25 cellular contexts compared by ENCODE assay signal in the genomic region with DNA sequence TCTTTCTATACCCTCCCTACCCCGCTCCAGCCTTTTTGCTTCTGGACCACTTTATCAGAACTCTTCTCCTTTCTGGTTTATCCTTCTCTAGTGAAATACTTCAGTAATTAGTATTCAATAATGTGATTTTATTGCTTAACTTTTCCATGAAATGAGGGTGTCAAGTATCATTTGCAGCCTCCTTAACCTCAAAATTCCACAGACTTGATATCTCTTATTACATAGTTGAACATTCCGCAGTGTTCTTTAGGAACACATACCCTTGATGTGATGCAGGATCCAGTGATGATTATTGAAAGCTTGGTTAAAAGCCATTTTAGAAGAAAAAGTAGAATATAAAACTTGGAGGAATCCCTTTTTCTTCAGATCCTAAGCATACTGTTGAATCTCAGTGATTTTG.
A peak's percentile ranks its signal among the peaks of the same experiment; 100 is the strongest.
DNase-seq lines count a peak whose midpoint lies in the region; ATAC-seq and TF ChIP-seq lines count a peak whose summit lies in the region.
"Had no signal": no experiment of that assay in that cellular context is flagged by ENCODE, and none has a peak within 500 bp of the region (broad histone marks: within the 10 kb centered on the region; RNA-seq: fewer than 3 reads in every experiment).

No MANE protein-coding gene starts in this region.

- CTCF ChIA-PET in activated CD8-positive, alpha-beta T cell treated with anti-CD3 and anti-CD28 coated beads for 36 hours (lab: Charles Lee): no interaction called here

- DNase-seq in adipocyte (ENCODE audit: low read depth) (peak; percentile 43), fibroblast of gingiva (ENCODE audit: low read depth) (peak; percentile 9), neural progenitor cell (ENCODE audit: low spot score) (no peak), thyroid gland (no peak), cerebellum (ENCODE audit: low spot score) (no peak), Peyer's patch (no peak)
- DNase-seq in activated CD8-positive, alpha-beta T cell treated with anti-CD3 and anti-CD28 coated beads for 36 hours: no peak
- DNase-seq: 8988T; ACHN; BE2C; C1 segment of cervical spinal cord; CD4-positive, alpha-beta memory T cell; CD4-positive, CD25-positive, alpha-beta regulatory T cell; CD8-positive, alpha-beta memory T cell; COR-L47; DMS 273 treated with DMSO at 0.1 percent for 48 hours; DMS153; DMS53; DMS79; DND-41; EL; GF-D8 had no signal

- peaks cover 4% of the 10 kb centered on the region for H4K20me1 ChIP-seq in neural progenitor cell (ENCODE audit: low read depth)
- H4K20me1 ChIP-seq: BLaER1 had no signal

- H3K4me1 Mint-ChIP-seq in neural progenitor cell: peaks cover 28% of the 10 kb centered on the region
- no peaks in the 10 kb centered on the region for H3K4me1 Mint-ChIP-seq in activated CD8-positive, alpha-beta T cell treated with anti-CD3 and anti-CD28 coated beads for 36 hours (ENCODE audit: low read depth)
- H3K4me1 Mint-ChIP-seq: CD14-positive monocyte; CD4-positive, alpha-beta memory T cell; CD4-positive, CD25-positive, alpha-beta regulatory T cell; CD8-positive, alpha-beta memory T cell had no signal

- no peak overlapping the region for H3K27ac Mint-ChIP-seq in neural progenitor cell
- H3K27ac Mint-ChIP-seq in activated CD8-positive, alpha-beta T cell treated with anti-CD3 and anti-CD28 coated beads for 36 hours: no peak overlapping the region
- H3K27ac Mint-ChIP-seq: CD4-positive, alpha-beta memory T cell; CD4-positive, CD25-positive, alpha-beta regulatory T cell; CD8-positive, alpha-beta memory T cell had no signal

- TF ChIP-seq POLR2A in thyroid gland (IDR thresholded peaks at IDR 0.05) (no peak), Peyer's patch (IDR thresholded peaks at IDR 0.05) (no peak)

- no peaks in the 10 kb centered on the region for H3K9me3 ChIP-seq in adipocyte (ENCODE audit: control insufficient read depth, low read length)
- no peaks in the 10 kb centered on the region for H3K9me3 ChIP-seq in neural progenitor cell (ENCODE audit: low read depth)
- no peaks in the 10 kb centered on the region for H3K9me3 ChIP-seq in thyroid gland
- no peaks in the 10 kb centered on the region for H3K9me3 ChIP-seq in Peyer's patch
- H3K9me3 ChIP-seq: BE2C, BLaER1 had no signal

- H3K27me3 ChIP-seq in adipocyte (replicated peaks; ENCODE audit: control insufficient read depth, insufficient read depth, low read length) (no peaks in the 10 kb centered on the region), neural progenitor cell (no peaks in the 10 kb centered on the region), thyroid gland (no peaks in the 10 kb centered on the region), Peyer's patch (no peaks in the 10 kb centered on the region)
- H3K27me3 ChIP-seq: BE2C, BLaER1 had no signal

- POLR2A ChIA-PET in activated CD8-positive, alpha-beta T cell treated with anti-CD3 and anti-CD28 coated beads for 36 hours (lab: Charles Lee): no interaction called here

- no peak for TF ChIP-seq CTCF in neural progenitor cell (IDR thresholded peaks at IDR 0.05)
- TF ChIP-seq CTCF in thyroid gland (IDR thresholded peaks at IDR 0.05): no peak
- TF ChIP-seq CTCF in Peyer's patch (IDR thresholded peaks at IDR 0.05): no peak
- TF ChIP-seq CTCF in activated CD8-positive, alpha-beta T cell treated with anti-CD3 and anti-CD28 coated beads for 36 hours (IDR thresholded peaks at IDR 0.05): no peak

- no peaks in the 10 kb centered on the region for H3K9me3 Mint-ChIP-seq in neural progenitor cell
- no peaks in the 10 kb centered on the region for H3K9me3 Mint-ChIP-seq in activated CD8-positive, alpha-beta T cell treated with anti-CD3 and anti-CD28 coated beads for 36 hours
- H3K9me3 Mint-ChIP-seq: CD4-positive, alpha-beta memory T cell; CD4-positive, CD25-positive, alpha-beta regulatory T cell; CD8-positive, alpha-beta memory T cell had no signal

- H3F3A ChIP-seq in neural progenitor cell (ENCODE audit: low read depth): peaks cover 63% of the 10 kb centered on the region

- H3K27me3 Mint-ChIP-seq in neural progenitor cell (ENCODE audit: insufficient read depth, low read depth): peaks cover 4% of the 10 kb centered on the region
- no peaks in the 10 kb centered on the region for H3K27me3 Mint-ChIP-seq in activated CD8-positive, alpha-beta T cell treated with anti-CD3 and anti-CD28 coated beads for 36 hours
- H3K27me3 Mint-ChIP-seq: CD4-positive, alpha-beta memory T cell; CD4-positive, CD25-positive, alpha-beta regulatory T cell had no signal

- ATAC-seq in GM19035 (IDR thresholded peaks at IDR 0.05; ENCODE audit: unreplicated experiment): no peak
- ATAC-seq in activated CD8-positive, alpha-beta T cell treated with anti-CD3 and anti-CD28 coated beads for 36 hours: no peak

- intact Hi-C loops in thyroid gland (cut with DNase I): no loop called here
- intact Hi-C loops in activated CD8-positive, alpha-beta T cell treated with anti-CD3 and anti-CD28 coated beads for 36 hours (cut with micrococcal nuclease): no loop called here

- H3K4me3 Mint-ChIP-seq in neural progenitor cell: no peak overlapping the region
- H3K4me3 Mint-ChIP-seq in activated CD8-positive, alpha-beta T cell treated with anti-CD3 and anti-CD28 coated beads for 36 hours: no peak overlapping the region
- H3K4me3 Mint-ChIP-seq: CD14-positive monocyte; CD4-positive, alpha-beta memory T cell; CD4-positive, CD25-positive, alpha-beta regulatory T cell; CD8-positive, alpha-beta memory T cell had no signal

- no peak overlapping the region for H3K4me2 ChIP-seq in neural progenitor cell
- H3K4me2 ChIP-seq: BLaER1 had no signal

- no peak overlapping the region for H2AFZ ChIP-seq in neural progenitor cell (replicated peaks)

- 89 to 92% methylated on average over 2 of the region's 2 CpGs for WGBS in thyroid gland, 2 donors

- H3K4me1 ChIP-seq in adipocyte (ENCODE audit: control insufficient read depth, insufficient read depth, low read length): peaks cover 4% of the 10 kb centered on the region
- peaks cover 49% of the 10 kb centered on the region for H3K4me1 ChIP-seq in neural progenitor cell
- H3K4me1 ChIP-seq in thyroid gland: peaks cover 12 to 26% of the 10 kb centered on the region in 2 donors
- H3K4me1 ChIP-seq in Peyer's patch: no peaks in the 10 kb centered on the region
- H3K4me1 ChIP-seq: BE2C, BLaER1 had no signal

- peak overlapping the region; percentile 78 for H3K27ac ChIP-seq in neural progenitor cell
- peak overlapping the region in 2 of 3 donors; percentile 41 to 60 for H3K27ac ChIP-seq in thyroid gland
- no peak overlapping the region for H3K27ac ChIP-seq in Peyer's patch
- H3K27ac ChIP-seq: BLaER1 had no signal

- peaks cover 14% of the 10 kb centered on the region for H3K36me3 Mint-ChIP-seq in neural progenitor cell
- no peaks in the 10 kb centered on the region for H3K36me3 Mint-ChIP-seq in activated CD8-positive, alpha-beta T cell treated with anti-CD3 and anti-CD28 coated beads for 36 hours (ENCODE audit: low read depth)
- H3K36me3 Mint-ChIP-seq: CD14-positive monocyte; CD4-positive, alpha-beta memory T cell; CD4-positive, CD25-positive, alpha-beta regulatory T cell; CD8-positive, alpha-beta memory T cell had no signal

- H3K79me2 ChIP-seq in neural progenitor cell (ENCODE audit: low read depth): peaks cover 100% of the 10 kb centered on the region

- no peaks in the 10 kb centered on the region for H3K36me3 ChIP-seq in adipocyte (ENCODE audit: control insufficient read depth, insufficient read depth, low read length, severe bottlenecking)
- no peaks in the 10 kb centered on the region for H3K36me3 ChIP-seq in neural progenitor cell
- no peaks in the 10 kb centered on the region for H3K36me3 ChIP-seq in thyroid gland
- no peaks in the 10 kb centered on the region for H3K36me3 ChIP-seq in Peyer's patch
- H3K36me3 ChIP-seq: BE2C, BLaER1 had no signal

- no peak overlapping the region for H3K9ac ChIP-seq in adipocyte (ENCODE audit: low read length)
- H3K9ac ChIP-seq in neural progenitor cell: no peak overlapping the region
- H3K9ac ChIP-seq: BLaER1 had no signal

- H3K4me3 ChIP-seq in adipocyte (ENCODE audit: low read length): no peak overlapping the region
- no peak overlapping the region for H3K4me3 ChIP-seq in neural progenitor cell
- no peak overlapping the region for H3K4me3 ChIP-seq in thyroid gland (replicated peaks in 1 of 3)
- no peak overlapping the region for H3K4me3 ChIP-seq in Peyer's patch
- H3K4me3 ChIP-seq: BLaER1 had no signal

Comparison
In these comparisons a context has a peak if more than half of its experiments do, and no peak if none do; other contexts are left out.
1. DNase-seq: peak in adipocyte (single experiment) and fibroblast of gingiva (single experiment); none in neural progenitor cell (single experiment), thyroid gland (0 of 2), cerebellum (single experiment), Peyer's patch (0 of 3) and activated CD8-positive, alpha-beta T cell treated with anti-CD3 and anti-CD28 coated beads for 36 hours (single experiment).
2. H3K27ac ChIP-seq: peak in neural progenitor cell (single experiment) and thyroid gland (2 of 3); none in Peyer's patch (0 of 4).